1 cellular context compared by ENCODE assay signal in the genomic region with DNA sequence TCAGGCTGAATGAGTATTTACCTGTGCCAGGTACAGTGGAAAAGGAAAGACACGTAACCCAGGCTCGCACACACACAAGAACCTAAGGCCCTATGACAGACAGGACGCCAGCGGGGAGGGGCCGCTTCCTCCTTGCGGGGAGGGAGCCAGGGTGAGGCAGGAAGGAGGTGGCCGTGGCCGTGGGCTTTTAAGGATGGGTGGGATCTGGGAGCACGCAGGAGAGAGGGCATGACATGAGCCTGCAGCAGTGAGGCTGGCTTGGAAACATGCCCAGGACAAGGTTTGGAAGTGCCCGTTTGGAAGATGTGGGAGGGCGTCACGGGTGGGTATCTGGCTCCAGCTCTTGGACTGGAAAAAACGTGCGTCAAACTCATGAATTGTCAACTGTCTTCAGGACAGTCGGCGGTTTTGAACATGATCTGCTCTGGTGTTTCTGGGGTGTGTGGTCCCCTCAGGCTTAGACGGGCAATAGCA.
TF ChIP-seq lines count a peak whose summit lies in the region.

No MANE protein-coding gene starts in this region.

TF ChIP-seq in H1, 55 proteins besides CTCF, POLR2A, EP300 and RAD21 (continued from another document):
- TF ChIP-seq TCF12 (IDR thresholded peaks at IDR 0.05; ENCODE audit: low read depth, low read length) = no peak
- TF ChIP-seq SIN3A (conservative IDR thresholded peaks at IDR 0.05 in 1 of 2, IDR thresholded peaks at IDR 0.05 in 1 of 2; ENCODE audit: low read depth in 1 of 2, low read length in 2 of 2) = no peak
- TF ChIP-seq ASH2L (IDR thresholded peaks at IDR 0.05; ENCODE audit: low read length) = no peak
TF ChIP-seq in H1: peak in this region for 0.
